In genomic region chr2:121242175-121242875, GRCh38 we compare ENCODE assay signal across 16 cellular contexts. TPM values are rescaled to one million over a fixed set of nuclear protein-coding genes. Genes with fewer than 3 reads are reported as not detected.
A peak's percentile ranks its signal among the peaks of the same experiment; 100 is the strongest.
DNase-seq lines count a peak whose midpoint lies in the region; FAIRE-seq and TF ChIP-seq lines count a peak whose summit lies in the region.
"Had no signal": no experiment of that assay in that cellular context is flagged by ENCODE, and none has a peak within 500 bp of the region (broad histone marks: within the 10 kb centered on the region; RNA-seq: fewer than 3 reads in every experiment).

No MANE protein-coding gene starts in this region.

- H3K4me3 ChIP-seq in left ventricle myocardium inferior (no peak overlapping the region), kidney (ENCODE audit: low read length in 2 of 2) (no peak overlapping the region)
- H3K4me3 ChIP-seq in CD8-positive, alpha-beta memory T cell (ENCODE audit: low read length), result no peak overlapping the region
- H3K4me3 ChIP-seq: A549, GM12878 had no signal

- H3K9ac ChIP-seq in kidney (ENCODE audit: low read length in 2 of 2), result no peak overlapping the region

- FAIRE-seq in kidney (lab: Jason Lieb, UNC), result no peak
- FAIRE-seq: A549, GM12878, H54 had no signal

- H3K4me3 Mint-ChIP-seq in osteocyte (ENCODE audit: unreplicated experiment) (no peak overlapping the region), chondrocyte (ENCODE audit: unreplicated experiment) (no peak overlapping the region)
- H3K4me3 Mint-ChIP-seq in CD8-positive, alpha-beta memory T cell, result no peak overlapping the region
- H3K4me3 Mint-ChIP-seq: IgD-negative memory B cell had no signal

- no peak overlapping the region for H3K27ac Mint-ChIP-seq in osteocyte (ENCODE audit: unreplicated experiment)
- no peak overlapping the region for H3K27ac Mint-ChIP-seq in chondrocyte (ENCODE audit: unreplicated experiment)
- no peak overlapping the region for H3K27ac Mint-ChIP-seq in CD8-positive, alpha-beta memory T cell
- H3K27ac Mint-ChIP-seq: CD4-positive, CD25-positive, alpha-beta regulatory T cell; IgD-negative memory B cell had no signal

- peaks cover 27% of the 10 kb centered on the region for H3K27me3 ChIP-seq in left ventricle myocardium inferior (ENCODE audit: low read depth)
- H3K27me3 ChIP-seq in CD8-positive, alpha-beta memory T cell (ENCODE audit: insufficient read depth, low read length, poor library complexity, severe bottlenecking), result no peaks in the 10 kb centered on the region

- TF ChIP-seq CTCF in left ventricle myocardium inferior (IDR thresholded peaks at IDR 0.05; ENCODE audit: borderline replicate concordance) (no peak), kidney (IDR thresholded peaks at IDR 0.05; ENCODE audit: borderline replicate concordance, extremely low read depth, insufficient read depth) (no peak), osteocyte (IDR thresholded peaks at IDR 0.05) (no peak), chondrocyte (IDR thresholded peaks at IDR 0.05) (no peak)

- H3K4me1 ChIP-seq in left ventricle myocardium inferior, result no peaks in the 10 kb centered on the region
- peaks cover 10 to 21% of the 10 kb centered on the region in 2 donors for H3K4me1 ChIP-seq in kidney (ENCODE audit: control insufficient read depth in 1 of 2, insufficient read depth in 1 of 2, low read depth in 1 of 2, low read length in 2 of 2)
- H3K4me1 ChIP-seq in CD8-positive, alpha-beta memory T cell (ENCODE audit: insufficient read depth, low read length), result no peaks in the 10 kb centered on the region
- H3K4me1 ChIP-seq: A549 had no signal

- H3K9me3 ChIP-seq in left ventricle myocardium inferior (replicated peaks) (no peaks in the 10 kb centered on the region), kidney (ENCODE audit: control insufficient read depth in 1 of 2, low read length in 2 of 2) (no peaks in the 10 kb centered on the region)
- no peaks in the 10 kb centered on the region for H3K9me3 ChIP-seq in CD8-positive, alpha-beta memory T cell (ENCODE audit: low read length)
- H3K9me3 ChIP-seq: A549 had no signal

- no peaks in the 10 kb centered on the region for H3K9me3 Mint-ChIP-seq in osteocyte (ENCODE audit: unreplicated experiment)
- H3K9me3 Mint-ChIP-seq in chondrocyte (ENCODE audit: low read depth), result no peaks in the 10 kb centered on the region
- no peaks in the 10 kb centered on the region for H3K9me3 Mint-ChIP-seq in CD8-positive, alpha-beta memory T cell
- H3K9me3 Mint-ChIP-seq: IgD-negative memory B cell had no signal

- intact Hi-C loops in cardiac septum (cut with DNase I) (no loop called here), left ventricle myocardium inferior (cut with micrococcal nuclease) (no loop called here), kidney (cut with DNase I) (no loop called here), posterior vena cava (cut with DNase I) (no loop called here)

- POLR2A ChIA-PET in CD8-positive, alpha-beta memory T cell (lab: Charles Lee), result no interaction called here

- H3K4me1 Mint-ChIP-seq in osteocyte (ENCODE audit: unreplicated experiment), result no peaks in the 10 kb centered on the region
- H3K4me1 Mint-ChIP-seq in chondrocyte (ENCODE audit: low read depth), result peaks cover 3% of the 10 kb centered on the region
- no peaks in the 10 kb centered on the region for H3K4me1 Mint-ChIP-seq in CD8-positive, alpha-beta memory T cell
- H3K4me1 Mint-ChIP-seq: CD4-positive, CD25-positive, alpha-beta regulatory T cell; IgD-negative memory B cell had no signal

- H3K27ac ChIP-seq in left ventricle myocardium inferior (replicated peaks), result no peak overlapping the region
- no peak overlapping the region for H3K27ac ChIP-seq in kidney (ENCODE audit: low read depth in 2 of 2, low read length in 2 of 2)
- H3K27ac ChIP-seq in CD8-positive, alpha-beta memory T cell (ENCODE audit: low read depth, low read length), result no peak overlapping the region
- H3K27ac ChIP-seq: A549 had no signal

- H3K36me3 ChIP-seq in left ventricle myocardium inferior (no peaks in the 10 kb centered on the region), kidney (ENCODE audit: control insufficient read depth in 1 of 2, insufficient read depth in 2 of 2, low read length in 2 of 2) (peaks cover 67 to 87% of the 10 kb centered on the region in 2 donors)
- H3K36me3 ChIP-seq in CD8-positive, alpha-beta memory T cell (ENCODE audit: insufficient read depth, low read length), result no peaks in the 10 kb centered on the region

- DNase-seq in cardiac septum (ENCODE audit: low spot score) (peak; percentile 71), left ventricle myocardium inferior (no peak), kidney (peak; percentile 46), posterior vena cava (ENCODE audit: low spot score) (peak; percentile 53), osteocyte (ENCODE audit: extremely low spot score, unreplicated experiment) (no peak), chondrocyte (ENCODE audit: low spot score) (no peak)
- no peak for DNase-seq in CD8-positive, alpha-beta memory T cell
- DNase-seq: CD4-positive, CD25-positive, alpha-beta regulatory T cell; COR-L47; DND-41; NCI-H2081 treated with DMSO at 0.1 percent for 48 hours; NCI-H446 treated with DMSO at 0.1 percent for 48 hours had no signal

- no peaks in the 10 kb centered on the region for H3K36me3 Mint-ChIP-seq in osteocyte (ENCODE audit: unreplicated experiment)
- H3K36me3 Mint-ChIP-seq in chondrocyte (ENCODE audit: low read depth), result no peaks in the 10 kb centered on the region
- H3K36me3 Mint-ChIP-seq in CD8-positive, alpha-beta memory T cell, result no peaks in the 10 kb centered on the region
- H3K36me3 Mint-ChIP-seq: CD4-positive, CD25-positive, alpha-beta regulatory T cell had no signal

- peaks cover 34% of the 10 kb centered on the region for H3K27me3 Mint-ChIP-seq in osteocyte (ENCODE audit: unreplicated experiment)
- H3K27me3 Mint-ChIP-seq in chondrocyte (ENCODE audit: low read depth), result peaks cover 39% of the 10 kb centered on the region
- H3K27me3 Mint-ChIP-seq in CD8-positive, alpha-beta memory T cell, result peaks cover 0 to 3% of the 10 kb centered on the region in 2 donors
- H3K27me3 Mint-ChIP-seq: IgD-negative memory B cell had no signal

- CTCF ChIA-PET in CD8-positive, alpha-beta memory T cell (lab: Charles Lee), result no interaction called here

RNA-seq across cellular contexts. Expression of gene TFCP2L1, which starts 42.7 kb away (rescaled TPM):
- total RNA-seq in cardiac septum (0.03 TPM), left ventricle myocardium inferior (0.14 TPM), kidney (172 TPM), posterior vena cava (1 to 10 TPM in 1 of 2 donors, under 1 TPM in 1; 0.29 to 2.3 TPM), osteocyte (not detected in 2 replicates), chondrocyte (0.02 TPM in 1 of 3 replicates, not detected in the others)
- polyA plus RNA-seq in kidney (ENCODE audit: insufficient read depth, low read depth, low replicate concordance), result 44.4 TPM
- under 1 TPM; 0.11 to 0.16 TPM for total RNA-seq in CD8-positive, alpha-beta memory T cell
- 0.45 TPM for polyA plus RNA-seq in CD8-positive, alpha-beta memory T cell
- polyA plus RNA-seq: CD4-positive, CD25-positive, alpha-beta regulatory T cell had no signal

Comparison
In these comparisons a context has a peak if more than half of its experiments do, and no peak if none do; other contexts are left out.
1. DNase-seq: peak in cardiac septum (single experiment), kidney (single experiment) and posterior vena cava (single experiment); none in left ventricle myocardium inferior (single experiment), osteocyte (single experiment), chondrocyte (single experiment) and CD8-positive, alpha-beta memory T cell (0 of 5).
2. RNA of gene TFCP2L1, which starts 42.7 kb away (total RNA-seq): 172 TPM in kidney (single experiment); 0.29 to 2.3 TPM in posterior vena cava, 0.11 to 0.16 TPM in CD8-positive, alpha-beta memory T cell, 0.14 TPM in left ventricle myocardium inferior (single experiment), 0.03 TPM in cardiac septum (single experiment), 0.02 TPM in chondrocyte and not detected in osteocyte; every median in the first group is over 10 times any median in the second.